17 cellular contexts compared by ENCODE assay signal in genomic region chr5:34673463-34674125, GRCh38. TPM values are rescaled to one million over a fixed set of nuclear protein-coding genes. Genes with fewer than 3 reads are reported as not detected.
DNase-seq lines count a peak whose midpoint lies in the region; ATAC-seq, FAIRE-seq and TF ChIP-seq lines count a peak whose summit lies in the region.
"Had no signal": no experiment of that assay in that cellular context is flagged by ENCODE, and none has a peak within 500 bp of the region (broad histone marks: within the 10 kb centered on the region; RNA-seq: fewer than 3 reads in every experiment).

No MANE protein-coding gene starts in this region.

- H3K4me1 Mint-ChIP-seq in WTC11 (peaks cover 67% of the 10 kb centered on the region), Calu3 (ENCODE audit: low read depth, unreplicated experiment) (peaks cover 37% of the 10 kb centered on the region)
- no peaks in the 10 kb centered on the region for H3K4me1 Mint-ChIP-seq in stimulated activated effector memory CD8-positive, alpha-beta T cell treated with anti-CD3 and anti-CD28 coated beads, Interleukin-12 subunit alpha, Interleukin-12 subunit beta, amount 100 ng/mL, for 72 hours

- TF ChIP-seq EP300 in ovary (IDR thresholded peaks at IDR 0.05), result no peak

- H3K9me3 Mint-ChIP-seq in WTC11 (no peaks in the 10 kb centered on the region), Calu3 (ENCODE audit: low read depth, unreplicated experiment) (no peaks in the 10 kb centered on the region)
- no peaks in the 10 kb centered on the region for H3K9me3 Mint-ChIP-seq in stimulated activated effector memory CD8-positive, alpha-beta T cell treated with anti-CD3 and anti-CD28 coated beads, Interleukin-12 subunit alpha, Interleukin-12 subunit beta, amount 100 ng/mL, for 72 hours
- H3K9me3 Mint-ChIP-seq: natural killer cell had no signal

- peaks cover 12% of the 10 kb centered on the region for H3K36me3 Mint-ChIP-seq in WTC11
- no peaks in the 10 kb centered on the region for H3K36me3 Mint-ChIP-seq in stimulated activated effector memory CD8-positive, alpha-beta T cell treated with anti-CD3 and anti-CD28 coated beads, Interleukin-12 subunit alpha, Interleukin-12 subunit beta, amount 100 ng/mL, for 72 hours
- peaks cover 11% of the 10 kb centered on the region for H3K36me3 Mint-ChIP-seq in Calu3 (ENCODE audit: insufficient read depth, unreplicated experiment)
- H3K36me3 Mint-ChIP-seq: natural killer cell had no signal

- peak; percentile 55 for ATAC-seq in WTC11
- ATAC-seq in right cardiac atrium, result peak; percentile 9 to 53
- peak; percentile 8 for ATAC-seq in stimulated activated effector memory CD8-positive, alpha-beta T cell treated with anti-CD3 and anti-CD28 coated beads, Interleukin-12 subunit alpha, Interleukin-12 subunit beta, amount 100 ng/mL, for 72 hours
- ATAC-seq: natural killer cell had no signal

- peaks cover 8% of the 10 kb centered on the region for H3K4me1 ChIP-seq in right cardiac atrium (ENCODE audit: control insufficient read depth, insufficient read depth, low read length)
- H3K4me1 ChIP-seq in ovary (ENCODE audit: insufficient read depth), result no peaks in the 10 kb centered on the region

- CTCF ChIA-PET in WTC11 (lab: Charles Lee), result interaction anchor here (0.7 kb wide), 1 partner anchor 12 kb away, joined by 3 read pairs; no protein-coding TSS in a partner anchor
- CTCF ChIA-PET in Calu3 (lab: Charles Lee), result no interaction called here

- H3K27me3 ChIP-seq in right cardiac atrium (ENCODE audit: control insufficient read depth, insufficient read depth), result no peaks in the 10 kb centered on the region
- H3K27me3 ChIP-seq in ovary, result no peaks in the 10 kb centered on the region

- POLR2A ChIA-PET in WTC11 (lab: Charles Lee), result no interaction called here

- no peak for TF ChIP-seq CTCF in WTC11 (IDR thresholded peaks at IDR 0.05)
- TF ChIP-seq CTCF in ovary (IDR thresholded peaks at IDR 0.05), result no peak
- TF ChIP-seq CTCF in Calu3 (IDR thresholded peaks at IDR 0.05; ENCODE audit: unreplicated experiment), result no peak

- H3K27ac ChIP-seq in right cardiac atrium (ENCODE audit: low read length) (no peak overlapping the region), ovary (no peak overlapping the region)

- H3K4me3 ChIP-seq in right cardiac atrium (ENCODE audit: low read length) (no peak overlapping the region), ovary (no peak overlapping the region)

- BruUV-seq in Calu3 (replicated peaks; lab: Mats Ljungman, UMichigan), result no TSS peak

- H3K9me3 ChIP-seq in right cardiac atrium (ENCODE audit: control insufficient read depth, low read length) (no peaks in the 10 kb centered on the region), ovary (no peaks in the 10 kb centered on the region)

- FAIRE-seq in GM12892 (lab: Jason Lieb, UNC), result no peak
- FAIRE-seq: colon, H1 had no signal

- H3K4me3 Mint-ChIP-seq in WTC11 (no peak overlapping the region), Calu3 (ENCODE audit: low read depth, unreplicated experiment) (no peak overlapping the region)
- no peak overlapping the region for H3K4me3 Mint-ChIP-seq in stimulated activated effector memory CD8-positive, alpha-beta T cell treated with anti-CD3 and anti-CD28 coated beads, Interleukin-12 subunit alpha, Interleukin-12 subunit beta, amount 100 ng/mL, for 72 hours
- H3K4me3 Mint-ChIP-seq: B cell, natural killer cell had no signal

- TF ChIP-seq POLR2A in ovary (IDR thresholded peaks at IDR 0.05) (no peak), GM12892 (IDR thresholded peaks at IDR 0.05; ENCODE audit: low read depth, low read length) (no peak)

- peak overlapping the region; percentile 92; the same call in 1 of the 2 replicates for H3K27ac Mint-ChIP-seq in WTC11
- no peak overlapping the region for H3K27ac Mint-ChIP-seq in stimulated activated effector memory CD8-positive, alpha-beta T cell treated with anti-CD3 and anti-CD28 coated beads, Interleukin-12 subunit alpha, Interleukin-12 subunit beta, amount 100 ng/mL, for 72 hours
- H3K27ac Mint-ChIP-seq in Calu3 (ENCODE audit: unreplicated experiment), result no peak overlapping the region
- H3K27ac Mint-ChIP-seq: B cell, natural killer cell had no signal

- H3K27me3 Mint-ChIP-seq in WTC11 (ENCODE audit: low read depth), result no peaks in the 10 kb centered on the region
- H3K27me3 Mint-ChIP-seq in Calu3 (ENCODE audit: unreplicated experiment), result no peaks in the 10 kb centered on the region

- intact Hi-C loops in right cardiac atrium (cut with DNase I) (no loop called here), ovary (cut with DNase I) (no loop called here), Calu3 (cut with micrococcal nuclease; ENCODE audit: unreplicated experiment) (no loop called here)

- WGBS in right cardiac atrium, result 76% methylated on average over 4 of the region's 4 CpGs
- 87 to 93% (median 89%) methylated on average over 4 of the region's 4 CpGs for WGBS in ovary, 3 donors

- H3K36me3 ChIP-seq in ovary, result no peaks in the 10 kb centered on the region

- peak; percentile 15 for DNase-seq in HCEC 1CT
- no peak for DNase-seq in WTC11 (ENCODE audit: low spot score)
- DNase-seq in right cardiac atrium, result peak in 1 of 3 donors; percentile 37
- no peak for DNase-seq in stimulated activated effector memory CD8-positive, alpha-beta T cell treated with anti-CD3 and anti-CD28 coated beads, Interleukin-12 subunit alpha, Interleukin-12 subunit beta, amount 100 ng/mL, for 72 hours (ENCODE audit: low spot score in 2 of 2)
- no peak for DNase-seq in HuH-7.5 (ENCODE audit: low spot score)
- no peak for DNase-seq in ovary
- no peak for DNase-seq in Calu3
- no peak for DNase-seq in GM12892 (ENCODE audit: insufficient read length)
- DNase-seq: hypothalamus; KBM-7; natural killer cell; NCI-H1436; NCI-H2227 treated with DMSO at 0.1 percent for 48 hours; stimulated activated CD4-positive, alpha-beta T cell treated with anti-CD3 and anti-CD28 coated beads, Interleukin-4, amount 100 ng/mL, for 24 hours had no signal

TF ChIP-seq in WTC11, 78 proteins besides CTCF, POLR2A, EP300 and RAD21:
- TF ChIP-seq ZNF671 (CRISPR knock-in tag; IDR thresholded peaks at IDR 0.05) (no peak), ZNF416 (CRISPR knock-in tag; IDR thresholded peaks at IDR 0.05) (no peak), JUN (CRISPR knock-in tag; IDR thresholded peaks at IDR 0.05) (no peak), RELA (CRISPR knock-in tag; IDR thresholded peaks at IDR 0.05; ENCODE audit: borderline replicate concordance) (no peak), OVOL2 (CRISPR knock-in tag; IDR thresholded peaks at IDR 0.05; ENCODE audit: borderline replicate concordance) (no peak), SOX15 (CRISPR knock-in tag; IDR thresholded peaks at IDR 0.05) (no peak), ERG (CRISPR knock-in tag; IDR thresholded peaks at IDR 0.05) (no peak), ESRRA (CRISPR knock-in tag; IDR thresholded peaks at IDR 0.05; ENCODE audit: borderline replicate concordance) (no peak), ATF1 (CRISPR knock-in tag; IDR thresholded peaks at IDR 0.05) (no peak), ZNF423 (CRISPR knock-in tag; IDR thresholded peaks at IDR 0.05) (no peak)
- TF ChIP-seq, protein P1, sequence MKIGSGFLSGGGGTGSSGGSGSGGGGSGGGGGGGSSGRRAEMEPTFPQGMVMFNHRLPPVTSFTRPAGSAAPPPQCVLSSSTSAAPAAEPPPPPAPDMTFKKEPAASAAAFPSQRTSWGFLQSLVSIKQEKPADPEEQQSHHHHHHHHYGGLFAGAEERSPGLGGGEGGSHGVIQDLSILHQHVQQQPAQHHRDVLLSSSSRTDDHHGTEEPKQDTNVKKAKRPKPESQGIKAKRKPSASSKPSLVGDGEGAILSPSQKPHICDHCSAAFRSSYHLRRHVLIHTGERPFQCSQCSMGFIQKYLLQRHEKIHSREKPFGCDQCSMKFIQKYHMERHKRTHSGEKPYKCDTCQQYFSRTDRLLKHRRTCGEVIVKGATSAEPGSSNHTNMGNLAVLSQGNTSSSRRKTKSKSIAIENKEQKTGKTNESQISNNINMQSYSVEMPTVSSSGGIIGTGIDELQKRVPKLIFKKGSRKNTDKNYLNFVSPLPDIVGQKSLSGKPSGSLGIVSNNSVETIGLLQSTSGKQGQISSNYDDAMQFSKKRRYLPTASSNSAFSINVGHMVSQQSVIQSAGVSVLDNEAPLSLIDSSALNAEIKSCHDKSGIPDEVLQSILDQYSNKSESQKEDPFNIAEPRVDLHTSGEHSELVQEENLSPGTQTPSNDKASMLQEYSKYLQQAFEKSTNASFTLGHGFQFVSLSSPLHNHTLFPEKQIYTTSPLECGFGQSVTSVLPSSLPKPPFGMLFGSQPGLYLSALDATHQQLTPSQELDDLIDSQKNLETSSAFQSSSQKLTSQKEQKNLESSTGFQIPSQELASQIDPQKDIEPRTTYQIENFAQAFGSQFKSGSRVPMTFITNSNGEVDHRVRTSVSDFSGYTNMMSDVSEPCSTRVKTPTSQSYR (CRISPR knock-in tag; IDR thresholded peaks at IDR 0.05), result no peak

RNA-seq across cellular contexts. Expression of gene RAI14, which starts 17.5 kb away (rescaled TPM):
- 157 to 185 TPM (median 173 TPM) in 3 replicates for total RNA-seq in WTC11 (2021)
- 10 to 100 TPM; 11.7 to 22.7 (median 13.7) TPM for total RNA-seq in right cardiac atrium
- polyA plus RNA-seq in right cardiac atrium, result 4.5 TPM
- total RNA-seq in ovary, result 10 to 100 TPM; 15.4 to 36.1 (median 27.9) TPM
- 10 to 100 TPM in 1 of 2 donors, 1 to 10 TPM in 1; 8.2 to 24.6 TPM for polyA plus RNA-seq in ovary
- total RNA-seq in Calu3 (2022), result 56.2 and 84.3 TPM in 2 replicates
- 5.6 TPM for polyA plus RNA-seq in GM12892 (2012; ENCODE audit: missing spikeins)
